ENCODE assay signal across 1 cellular context in genomic region chr9:127802576-127803443, GRCh38.
TF ChIP-seq lines count a peak whose summit lies in the region.

TSS of gene FPGS (plus strand) at chr9:127802882. CDS start at chr9:127802925, 43 bp downstream.

TF ChIP-seq in HepG2, 621 proteins besides CTCF, POLR2A, EP300 and RAD21 (continued from another document and continues in another):
- no peak for TF ChIP-seq ZNF318 (CRISPR knock-in tag; IDR thresholded peaks at IDR 0.05)
- no peak; the same call in 1 of the 2 replicates for TF ChIP-seq ZMYM4 (CRISPR knock-in tag; IDR thresholded peaks at IDR 0.05)
- no peak for TF ChIP-seq CBX5 (CRISPR knock-in tag; IDR thresholded peaks at IDR 0.05; ENCODE audit: borderline replicate concordance)
- peak; percentile 74; the same call in 1 of the 2 replicates for TF ChIP-seq SNAI1 (CRISPR knock-in tag; IDR thresholded peaks at IDR 0.05; ENCODE audit: borderline replicate concordance)
- no peak for TF ChIP-seq IKZF1 (IDR thresholded peaks at IDR 0.05)
- TF ChIP-seq ZNF256 (CRISPR knock-in tag; conservative IDR thresholded peaks at IDR 0.05): no peak
- no peak; the same call in 1 of the 2 replicates for TF ChIP-seq HBP1 (CRISPR knock-in tag; IDR thresholded peaks at IDR 0.05; ENCODE audit: low read depth)
- TF ChIP-seq ZNF383 (CRISPR knock-in tag; IDR thresholded peaks at IDR 0.05; ENCODE audit: borderline replicate concordance): no peak
- TF ChIP-seq GABPA (IDR thresholded peaks at IDR 0.05; ENCODE audit: low read depth, low read length): peak; percentile 68
- peak; percentile 81 for TF ChIP-seq GABPA (CRISPR knock-in tag; IDR thresholded peaks at IDR 0.05; ENCODE audit: low read depth)
- TF ChIP-seq ZNF713 (CRISPR knock-in tag; IDR thresholded peaks at IDR 0.05): no peak
- no peak for TF ChIP-seq ZSCAN12 (CRISPR knock-in tag; IDR thresholded peaks at IDR 0.05)
- TF ChIP-seq ZNF224 (CRISPR knock-in tag; IDR thresholded peaks at IDR 0.05): no peak
- TF ChIP-seq ZNF746 (CRISPR knock-in tag; IDR thresholded peaks at IDR 0.05): no peak; the same call in 1 of the 2 replicates
- no peak for TF ChIP-seq CREB1 (IDR thresholded peaks at IDR 0.05)
- no peak for TF ChIP-seq CREB1 (CRISPR knock-in tag; IDR thresholded peaks at IDR 0.05)
- no peak for TF ChIP-seq ZNF512 (CRISPR knock-in tag; IDR thresholded peaks at IDR 0.05)
- no peak for TF ChIP-seq ZNF432 (CRISPR knock-in tag; IDR thresholded peaks at IDR 0.05; ENCODE audit: borderline replicate concordance)
- TF ChIP-seq THAP8 (CRISPR knock-in tag; IDR thresholded peaks at IDR 0.05; ENCODE audit: borderline replicate concordance): 0 out of 2 replicates have a peak, but pooled peaks have one; percentile 5
- TF ChIP-seq ZNF329 (CRISPR knock-in tag; IDR thresholded peaks at IDR 0.05; ENCODE audit: low read depth): no peak
- peak; percentile 89; the same call in 1 of the 2 replicates for TF ChIP-seq ZNF333 (CRISPR knock-in tag; IDR thresholded peaks at IDR 0.05; ENCODE audit: borderline replicate concordance)
- TF ChIP-seq HIC2 (CRISPR knock-in tag; IDR thresholded peaks at IDR 0.05; ENCODE audit: low read depth): no peak; the same call in 1 of the 2 replicates
- no peak for TF ChIP-seq ZNF703 (CRISPR knock-in tag; IDR thresholded peaks at IDR 0.05; ENCODE audit: borderline replicate concordance)
- 0 out of 2 replicates have a peak, but pooled peaks have one; percentile 76 for TF ChIP-seq ZNF678 (CRISPR knock-in tag; IDR thresholded peaks at IDR 0.05)
- TF ChIP-seq HMGXB3 (CRISPR knock-in tag; IDR thresholded peaks at IDR 0.05; ENCODE audit: borderline replicate concordance): no peak
- no peak for TF ChIP-seq FOXK2 (IDR thresholded peaks at IDR 0.05)
- TF ChIP-seq NFKB2 (CRISPR knock-in tag; IDR thresholded peaks at IDR 0.05; ENCODE audit: borderline replicate concordance): no peak
- no peak for TF ChIP-seq MBD4 (IDR thresholded peaks at IDR 0.05; ENCODE audit: borderline replicate concordance, low read length)
- no peak for TF ChIP-seq ZNF362 (CRISPR knock-in tag; IDR thresholded peaks at IDR 0.05; ENCODE audit: borderline replicate concordance)
- TF ChIP-seq TRAFD1 (CRISPR knock-in tag; IDR thresholded peaks at IDR 0.05; ENCODE audit: borderline replicate concordance): no peak
- no peak for TF ChIP-seq PHB2 (IDR thresholded peaks at IDR 0.05; ENCODE audit: partially characterized antibody)
- TF ChIP-seq MXD1 (CRISPR knock-in tag; IDR thresholded peaks at IDR 0.05): peak; percentile 97
- TF ChIP-seq MBNL3 (CRISPR knock-in tag; conservative IDR thresholded peaks at IDR 0.05): no peak
- TF ChIP-seq ARNTL (CRISPR knock-in tag; IDR thresholded peaks at IDR 0.05): peak; percentile 71; the same call in 1 of the 2 replicates
